ENCODE assay signal across 8 cellular contexts in genomic region chr4:2402053-2402452, GRCh38.
A peak's percentile ranks its signal among the peaks of the same experiment; 100 is the strongest.
DNase-seq lines count a peak whose midpoint lies in the region; ATAC-seq and TF ChIP-seq lines count a peak whose summit lies in the region.

No MANE protein-coding gene starts in this region.

- ATAC-seq in GM19324 (IDR thresholded peaks at IDR 0.05; ENCODE audit: low FRiP score, unreplicated experiment) = no peak
- no peak for ATAC-seq in GM18519 (IDR thresholded peaks at IDR 0.05; ENCODE audit: low FRiP score, unreplicated experiment)

- H3K4me3 ChIP-seq in cardiac fibroblast (replicated peaks in 1 of 2; ENCODE audit: low read depth in 2 of 2, low read length in 2 of 2) = peak overlapping the region; percentile 17 to 39

- TF ChIP-seq CTCF in cardiac fibroblast (IDR thresholded peaks at IDR 0.05; ENCODE audit: low read depth, low read length) (no peak), GM13977 (IDR thresholded peaks at IDR 0.05; ENCODE audit: extremely low read depth, insufficient read depth, missing control alignments) (no peak)

- DNase-seq in GM03348 (ENCODE audit: low spot score) (peak; percentile 76), NCI-H82 (lab: John Stamatoyannopoulos, UW) (peak; percentile 93), cardiac fibroblast (ENCODE audit: low read depth in 2 of 2) (peak; percentile 52 to 62), kidney tubule cell (ENCODE audit: low spot score) (peak; percentile 68), GM13977 (ENCODE audit: low spot score) (no peak)
- peak; percentile 49 for DNase-seq in stimulated activated CD8-positive, alpha-beta memory T cell treated with anti-CD3 and anti-CD28 coated beads, Interleukin-4, amount 100 ng/mL, for 48 hours

- in situ Hi-C loops in GM13977 (cut with MboI; ENCODE audit: low pct_unique_long_range_greater_than_20kb, low sequenced_read_pairs, unreplicated experiment) = no loop called here
